23 cellular contexts compared by ENCODE assay signal in genomic region chr12:20188930-20189653, GRCh38.
A peak's percentile ranks its signal among the peaks of the same experiment; 100 is the strongest.
DNase-seq lines count a peak whose midpoint lies in the region; ATAC-seq, FAIRE-seq and TF ChIP-seq lines count a peak whose summit lies in the region.
"Had no signal": no experiment of that assay in that cellular context is flagged by ENCODE, and none has a peak within 500 bp of the region (broad histone marks: within the 10 kb centered on the region; RNA-seq: fewer than 3 reads in every experiment).

No MANE protein-coding gene starts in this region.

- H3K4me3 Mint-ChIP-seq in type B pancreatic cell = peak overlapping the region; percentile 4
- H3K4me3 Mint-ChIP-seq in H9 = no peak overlapping the region
- H3K4me3 Mint-ChIP-seq: activated CD4-positive, alpha-beta T cell treated with anti-CD3 and anti-CD28 coated beads, Interleukin-2, amount 10 ng/mL, durations not matched to agents 24 days and 14 days; B cell had no signal

- H3K9me1 ChIP-seq in endothelial cell of umbilical vein (replicated peaks; ENCODE audit: control insufficient read depth, extremely low read depth, insufficient read depth, low read length) = no peaks in the 10 kb centered on the region

- no peaks in the 10 kb centered on the region for H3K79me2 ChIP-seq in endothelial cell of umbilical vein (ENCODE audit: control insufficient read depth, insufficient read depth, low read length)
- H3K79me2 ChIP-seq in H9 (ENCODE audit: insufficient read depth, low read length) = no peaks in the 10 kb centered on the region

- intact Hi-C loops in Right ventricle myocardium inferior (cut with DNase I) = no loop called here
- intact Hi-C loops in left ventricle myocardium inferior (cut with micrococcal nuclease) = no loop called here
- intact Hi-C loops in endothelial cell of umbilical vein (cut with micrococcal nuclease) = no loop called here

- no peak overlapping the region for H2BK20ac ChIP-seq in H9 (ENCODE audit: low read depth, low read length, poor library complexity, severe bottlenecking)

- H4K20me1 ChIP-seq in endothelial cell of umbilical vein (replicated peaks; ENCODE audit: control insufficient read depth, extremely low read depth, insufficient read depth, low read length) = no peaks in the 10 kb centered on the region
- H4K20me1 ChIP-seq in H9 (ENCODE audit: control insufficient read depth, insufficient read depth, insufficient read length) = no peaks in the 10 kb centered on the region

- no TSS peak for BruUV-seq in endothelial cell of umbilical vein (replicated peaks; lab: Mats Ljungman, UMichigan)

- no peak overlapping the region for H2BK12ac ChIP-seq in H9 (ENCODE audit: insufficient read length, low read depth, low read length)

- H3K27ac Mint-ChIP-seq in type B pancreatic cell = no peak overlapping the region
- no peak overlapping the region; a peak in 1 of 7 replicates for H3K27ac Mint-ChIP-seq in H9
- H3K27ac Mint-ChIP-seq: activated CD4-positive, alpha-beta T cell treated with anti-CD3 and anti-CD28 coated beads, Interleukin-2, amount 10 ng/mL, durations not matched to agents 24 days and 14 days; B cell had no signal

- CTCF ChIA-PET in endothelial cell of umbilical vein (lab: Charles Lee) = interaction anchor here (1.0 kb wide), 1 partner anchor 8 kb away, joined by 4 read pairs; no protein-coding TSS in a partner anchor

- H3K9me3 Mint-ChIP-seq in type B pancreatic cell = peaks cover 4% of the 10 kb centered on the region
- H3K9me3 Mint-ChIP-seq in H9 = no peaks in the 10 kb centered on the region
- H3K9me3 Mint-ChIP-seq: activated CD4-positive, alpha-beta T cell treated with anti-CD3 and anti-CD28 coated beads, Interleukin-2, amount 10 ng/mL, durations not matched to agents 24 days and 14 days had no signal

- no peaks in the 10 kb centered on the region for H3K4me1 ChIP-seq in left ventricle myocardium inferior
- H3K4me1 ChIP-seq in endothelial cell of umbilical vein (ENCODE audit: control insufficient read depth, extremely low read depth, insufficient read depth, low read length) = peaks cover 10% of the 10 kb centered on the region
- H3K4me1 ChIP-seq in mesodermal cell (ENCODE audit: control insufficient read depth, insufficient read depth, low read length, poor library complexity, severe bottlenecking) = peaks cover 24% of the 10 kb centered on the region
- H3K4me1 ChIP-seq in H9 (ENCODE audit: insufficient read depth, low read length) = no peaks in the 10 kb centered on the region

- H3K27me3 ChIP-seq in left ventricle myocardium inferior (ENCODE audit: low read depth) = no peaks in the 10 kb centered on the region
- no peaks in the 10 kb centered on the region for H3K27me3 ChIP-seq in endothelial cell of umbilical vein (ENCODE audit: control insufficient read depth in 2 of 2, insufficient read depth in 2 of 2, low read length in 2 of 2)
- no peaks in the 10 kb centered on the region for H3K27me3 ChIP-seq in H9 (ENCODE audit: insufficient read depth, low read length)

- no peak overlapping the region for H3K18ac ChIP-seq in H9 (ENCODE audit: insufficient read length, low read depth, low read length)

- no peak overlapping the region for H3K23ac ChIP-seq in H9 (ENCODE audit: insufficient read length, low read depth, low read length)

- H2AFZ ChIP-seq in endothelial cell of umbilical vein (ENCODE audit: low read depth, low read length) (no peak overlapping the region), H9 (ENCODE audit: low read length) (no peak overlapping the region)

- H3K4ac ChIP-seq in H9 (ENCODE audit: low read depth, low read length) = no peak overlapping the region

- H3K14ac ChIP-seq in H9 (ENCODE audit: insufficient read depth, low read length) = no peak overlapping the region

- POLR2A ChIA-PET in endothelial cell of umbilical vein (lab: Charles Lee) = no interaction called here

- ATAC-seq in Right ventricle myocardium inferior = peak; percentile 70
- ATAC-seq in HG03139 (IDR thresholded peaks at IDR 0.05; ENCODE audit: unreplicated experiment) = no peak

- H3K27ac ChIP-seq in left ventricle myocardium inferior (replicated peaks) = no peak overlapping the region
- H3K27ac ChIP-seq in endothelial cell of umbilical vein (ENCODE audit: insufficient read depth, low read depth, low read length) = no peak overlapping the region
- peak overlapping the region; percentile 93 for H3K27ac ChIP-seq in mesodermal cell (ENCODE audit: low read depth, low read length, severe bottlenecking)
- H3K27ac ChIP-seq in H9 (ENCODE audit: insufficient read length, low read depth, low read length) = no peak overlapping the region

- H2BK5ac ChIP-seq in H9 (ENCODE audit: insufficient read length, low read length) = no peak overlapping the region

- dilution Hi-C loops in endothelial cell of umbilical vein (cut with MboI; ENCODE audit: extremely low pct_ligation_motif_present, low sequenced_read_pairs) = no loop called here

- no peak overlapping the region for H4K8ac ChIP-seq in H9 (replicated peaks; ENCODE audit: insufficient read length, low read depth, low read length)

- H3K4me1 Mint-ChIP-seq in type B pancreatic cell (ENCODE audit: unreplicated experiment) (peaks cover 7% of the 10 kb centered on the region), H9 (peaks cover 11 to 15% of the 10 kb centered on the region in 2 experiments)
- H3K4me1 Mint-ChIP-seq: activated CD4-positive, alpha-beta T cell treated with anti-CD3 and anti-CD28 coated beads, Interleukin-2, amount 10 ng/mL, durations not matched to agents 24 days and 14 days; B cell had no signal

- no peaks in the 10 kb centered on the region for H3K27me3 Mint-ChIP-seq in type B pancreatic cell
- no peaks in the 10 kb centered on the region for H3K27me3 Mint-ChIP-seq in H9 (ENCODE audit: low read depth)
- H3K27me3 Mint-ChIP-seq: activated CD4-positive, alpha-beta T cell treated with anti-CD3 and anti-CD28 coated beads, Interleukin-2, amount 10 ng/mL, durations not matched to agents 24 days and 14 days; B cell had no signal

- H3K9ac ChIP-seq in endothelial cell of umbilical vein (replicated peaks; ENCODE audit: extremely low read depth, insufficient read depth, low read length) (no peak overlapping the region), H9 (ENCODE audit: extremely low read depth, insufficient read length, low read length) (no peak overlapping the region)

- H3K56ac ChIP-seq in H9 (ENCODE audit: insufficient read length, low read depth, low read length) = no peak overlapping the region

- TF ChIP-seq CTCF in left ventricle myocardium inferior (IDR thresholded peaks at IDR 0.05; ENCODE audit: borderline replicate concordance) = no peak
- no peak for TF ChIP-seq CTCF in endothelial cell of umbilical vein (IDR thresholded peaks at IDR 0.05; ENCODE audit: extremely low read depth in 1 of 2, insufficient read depth in 1 of 2, low read depth in 1 of 2, low read length in 2 of 2)
- no peak for TF ChIP-seq CTCF in type B pancreatic cell (conservative IDR thresholded peaks at IDR 0.05)
- TF ChIP-seq CTCF in H9 (conservative IDR thresholded peaks at IDR 0.05) = no peak

- no peak for FAIRE-seq in endothelial cell of umbilical vein (lab: Jason Lieb, UNC)
- FAIRE-seq: bronchial epithelial cell, frontal cortex, H54, islet of Langerhans had no signal

- H2BK120ac ChIP-seq in H9 (ENCODE audit: low read depth, low read length, poor library complexity, severe bottlenecking) = no peak overlapping the region

- H4K5ac ChIP-seq in H9 (ENCODE audit: insufficient read length, low read depth, low read length) = no peak overlapping the region

- H3K36me3 Mint-ChIP-seq in type B pancreatic cell = no peaks in the 10 kb centered on the region
- H3K36me3 Mint-ChIP-seq in H9 (ENCODE audit: insufficient read depth in 1 of 3, low read depth in 3 of 3) = no peaks in the 10 kb centered on the region

- no peak for TF ChIP-seq POLR2A in endothelial cell of umbilical vein (IDR thresholded peaks at IDR 0.05; ENCODE audit: low read depth, low read length)

- H2AK5ac ChIP-seq in H9 (ENCODE audit: insufficient read length, low read length) = no peak overlapping the region

- no peaks in the 10 kb centered on the region for H3K23me2 ChIP-seq in H9 (ENCODE audit: insufficient read length, low read depth, low read length, poor library complexity, severe bottlenecking)

- no peak overlapping the region for H3T11ph ChIP-seq in H9 (ENCODE audit: low read length)

- H3K4me3 ChIP-seq in left ventricle myocardium inferior (no peak overlapping the region), endothelial cell of umbilical vein (replicated peaks in 1 of 3; ENCODE audit: insufficient read depth in 1 of 3, low read depth in 1 of 3, low read length in 3 of 3) (no peak overlapping the region), mesodermal cell (ENCODE audit: extremely low read depth, insufficient read depth, low read length, poor library complexity, severe bottlenecking) (no peak overlapping the region)

- H4K91ac ChIP-seq in H9 (ENCODE audit: insufficient read length, low read depth, low read length) = no peak overlapping the region

- no peak overlapping the region for H2BK15ac ChIP-seq in H9 (ENCODE audit: low read depth, low read length)

- no peaks in the 10 kb centered on the region for H3K79me1 ChIP-seq in H9 (ENCODE audit: insufficient read depth, low read depth, low read length, poor library complexity, severe bottlenecking)

- H3K36me3 ChIP-seq in left ventricle myocardium inferior = no peaks in the 10 kb centered on the region
- H3K36me3 ChIP-seq in endothelial cell of umbilical vein (ENCODE audit: control insufficient read depth in 2 of 2, extremely low read depth in 1 of 2, insufficient read depth in 2 of 2, low read length in 2 of 2) = no peaks in the 10 kb centered on the region
- no peaks in the 10 kb centered on the region for H3K36me3 ChIP-seq in mesodermal cell (ENCODE audit: control insufficient read depth, insufficient read depth, low read length)

- H3K9me3 ChIP-seq in left ventricle myocardium inferior (replicated peaks) (no peaks in the 10 kb centered on the region), endothelial cell of umbilical vein (replicated peaks; ENCODE audit: control insufficient read depth, insufficient read depth, low read length) (no peaks in the 10 kb centered on the region), mesodermal cell (ENCODE audit: control insufficient read depth, low read length) (no peaks in the 10 kb centered on the region), H9 (ENCODE audit: control insufficient read depth, low read depth, low read length) (no peaks in the 10 kb centered on the region)

- 80 to 85% methylated on average over 3 to 5 of the region's 5 CpGs for WGBS in mesodermal cell (ENCODE audit: insufficient coverage in 2 of 2), 2 experiments
- WGBS in H9 (ENCODE audit: extremely low coverage, insufficient read length, low lambda C conversion rate) = no CpG with 5 or more reads among the region's 5 CpGs

- DNase-seq in Right ventricle myocardium inferior (ENCODE audit: missing footprints) = no peak
- DNase-seq in left ventricle myocardium inferior = no peak
- peak; percentile 19 for DNase-seq in endothelial cell of umbilical vein (ENCODE audit: low read depth, low spot score)
- no peak for DNase-seq in type B pancreatic cell (ENCODE audit: extremely low spot score, unreplicated experiment)
- DNase-seq in H9 = no peak
- no peak for DNase-seq in NK-92 treated with Interleukin-12 subunit alpha and Interleukin-12 subunit beta, amount 100 ng/mL, for 24 hours (lab: John Stamatoyannopoulos, UW)
- DNase-seq: activated CD4-positive, alpha-beta T cell treated with anti-CD3 and anti-CD28 coated beads, Interleukin-2, amount 10 ng/mL, durations not matched to agents 24 days and 14 days; activated effector memory CD4-positive, alpha-beta T cell treated with anti-CD3 and anti-CD28 coated beads, Interleukin-2, amount 50 U/mL, for 16 hours; COR-L47; DND-41; hypothalamus; NCI-H1417 treated with DMSO at 0.1 percent for 48 hours; NCI-H526; SHP77; stimulated activated CD4-positive, alpha-beta T cell treated with anti-CD3 and anti-CD28 coated beads, Interleukin-15, amount 100 ng/mL, for 24 hours; T-helper 1 cell had no signal

- H3K4me2 ChIP-seq in endothelial cell of umbilical vein (ENCODE audit: insufficient read depth, low read length) (no peak overlapping the region), H9 (ENCODE audit: insufficient read depth, insufficient read length, low read length) (no peak overlapping the region)
